1 cellular context compared by ENCODE assay signal in genomic region chr17:70658840-70659239, GRCh38.
TF ChIP-seq lines count a peak whose summit lies in the region.

No MANE protein-coding gene starts in this region.

TF ChIP-seq in SK-N-SH, 30 proteins besides CTCF, POLR2A, EP300 and RAD21 (continued from another document):
- TF ChIP-seq ZBTB33 (IDR thresholded peaks at IDR 0.05; ENCODE audit: borderline replicate concordance, low read depth) = no peak
- no peak for TF ChIP-seq POLR2AphosphoS5 (IDR thresholded peaks at IDR 0.05; ENCODE audit: low read depth, low read length)
- TF ChIP-seq USF1 (IDR thresholded peaks at IDR 0.05; ENCODE audit: borderline replicate concordance, low read depth) = no peak
- no peak for TF ChIP-seq MAX (IDR thresholded peaks at IDR 0.05; ENCODE audit: low read depth)
- no peak for TF ChIP-seq PBX3 (IDR thresholded peaks at IDR 0.05)
- no peak for TF ChIP-seq NFIC (IDR thresholded peaks at IDR 0.05; ENCODE audit: borderline replicate concordance)
